In genomic region chr7:22506316-22507020, GRCh38 we compare ENCODE assay signal across 1 cellular context. TPM values are rescaled to one million over a fixed set of nuclear protein-coding genes. Genes with fewer than 3 reads are reported as not detected.
"Had no signal": no experiment of that assay in that cellular context is flagged by ENCODE, and none has a peak within 500 bp of the region (broad histone marks: within the 10 kb centered on the region; RNA-seq: fewer than 3 reads in every experiment).

No MANE protein-coding gene starts in this region.

RNA-seq across cellular contexts. Expression of gene STEAP1B, which starts 6.5 kb away (rescaled TPM):
- total RNA-seq: activated CD8-positive, alpha-beta T cell treated with anti-CD3 and anti-CD28 coated beads for 36 hours had no signal
